ENCODE assay signal across 25 cellular contexts in the genomic region with DNA sequence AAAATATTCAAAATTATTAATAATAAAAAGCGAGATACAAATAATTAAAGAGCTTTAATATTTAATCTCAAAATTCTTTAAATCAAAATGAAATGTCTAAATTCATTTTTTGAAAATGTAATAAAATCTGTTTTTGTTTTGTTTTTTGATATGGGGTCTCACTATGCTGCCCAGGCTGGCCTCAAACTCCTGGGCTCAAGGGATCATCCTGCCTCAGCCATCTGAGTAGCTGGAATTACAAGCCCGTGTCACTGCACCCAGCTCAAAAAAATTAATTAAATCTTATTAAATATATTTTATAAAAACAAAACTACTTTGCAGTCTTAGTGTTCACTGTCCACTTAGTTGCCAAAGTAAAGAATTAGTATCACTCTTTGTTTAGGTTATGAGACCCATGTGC.
"Had no signal": no experiment of that assay in that cellular context is flagged by ENCODE, and none has a peak within 500 bp of the region (broad histone marks: within the 10 kb centered on the region; RNA-seq: fewer than 3 reads in every experiment).

No MANE protein-coding gene starts in this region.

- H3K4me1 ChIP-seq: colonic mucosa, esophagus muscularis mucosa, esophagus squamous epithelium, foreskin keratinocyte, gastrocnemius medialis, gastroesophageal sphincter, heart left ventricle, heart right ventricle had no signal

- H3K9me3 Mint-ChIP-seq: dendritic cell treated with granulocyte-macrophage colony-stimulating factor and Interleukin-4, amounts not matched to agents 40 ng/mL and 50 ng/mL, for 4 days; effector memory CD8-positive, alpha-beta T cell; endodermal cell had no signal

- ATAC-seq: effector memory CD8-positive, alpha-beta T cell; foreskin keratinocyte; gastrocnemius medialis; gastroesophageal sphincter; heart left ventricle; heart right ventricle had no signal

- H3K27ac ChIP-seq: colonic mucosa, coronary artery, dorsolateral prefrontal cortex, epithelial cell of prostate, esophagus muscularis mucosa, esophagus squamous epithelium, foreskin keratinocyte, gastrocnemius medialis, gastroesophageal sphincter, heart left ventricle, heart right ventricle had no signal

- H3K9me3 ChIP-seq: colonic mucosa, esophagus muscularis mucosa, esophagus squamous epithelium, gastrocnemius medialis, gastroesophageal sphincter, heart left ventricle, heart right ventricle had no signal

- DNase-seq: colonic mucosa; cortex of kidney; dermis blood vessel endothelial cell; dorsolateral prefrontal cortex; effector CD4-positive, alpha-beta T cell; effector CD8-positive, alpha-beta T cell; effector memory CD4-positive, alpha-beta T cell; effector memory CD8-positive, alpha-beta T cell; erythroblast; esophagus squamous epithelium; foreskin fibroblast; foreskin keratinocyte; foreskin melanocyte; gastrocnemius medialis; glutamatergic neuron; head of caudate nucleus; heart left ventricle; heart right ventricle had no signal

- H3K4me3 Mint-ChIP-seq: dendritic cell treated with granulocyte-macrophage colony-stimulating factor and Interleukin-4, amounts not matched to agents 40 ng/mL and 50 ng/mL, for 4 days; effector memory CD8-positive, alpha-beta T cell; endodermal cell had no signal

- H3K4me3 ChIP-seq: colonic mucosa, coronary artery, dorsolateral prefrontal cortex, esophagus muscularis mucosa, esophagus squamous epithelium, gastrocnemius medialis, gastroesophageal sphincter, heart left ventricle, heart right ventricle had no signal

- H3K36me3 ChIP-seq: colonic mucosa, gastrocnemius medialis had no signal

- H3K27me3 ChIP-seq: colonic mucosa, esophagus muscularis mucosa, esophagus squamous epithelium, gastrocnemius medialis, gastroesophageal sphincter, heart left ventricle, heart right ventricle had no signal

- H3K27me3 Mint-ChIP-seq: dendritic cell treated with granulocyte-macrophage colony-stimulating factor and Interleukin-4, amounts not matched to agents 40 ng/mL and 50 ng/mL, for 4 days; effector memory CD8-positive, alpha-beta T cell had no signal

- H3K27ac Mint-ChIP-seq: dendritic cell treated with granulocyte-macrophage colony-stimulating factor and Interleukin-4, amounts not matched to agents 40 ng/mL and 50 ng/mL, for 4 days; effector memory CD8-positive, alpha-beta T cell; endodermal cell had no signal

- FAIRE-seq: endothelial cell of umbilical vein had no signal
